In genomic region chr1:157948547-157949152, GRCh38 we compare ENCODE assay signal across 8 cellular contexts. TPM values are rescaled to one million over a fixed set of nuclear protein-coding genes. Genes with fewer than 3 reads are reported as not detected.
A peak's percentile ranks its signal among the peaks of the same experiment; 100 is the strongest.
DNase-seq lines count a peak whose midpoint lies in the region; ATAC-seq and TF ChIP-seq lines count a peak whose summit lies in the region.

No MANE protein-coding gene starts in this region.

- H3K27me3 ChIP-seq in left lung (peaks cover 0 to 8% of the 10 kb centered on the region in 2 donors), esophagus muscularis mucosa (peaks cover 0 to 23% (median 0%) of the 10 kb centered on the region in 4 donors), esophagus squamous epithelium (peaks cover 0 to 27% (median 0%) of the 10 kb centered on the region in 4 donors)

- H3K9me3 Mint-ChIP-seq in brain: no peaks in the 10 kb centered on the region

- no peaks in the 10 kb centered on the region for H3K36me3 ChIP-seq in left lung
- H3K36me3 ChIP-seq in esophagus muscularis mucosa: no peaks in the 10 kb centered on the region
- no peaks in the 10 kb centered on the region for H3K36me3 ChIP-seq in esophagus squamous epithelium

- TF ChIP-seq POLR2A in esophagus muscularis mucosa (IDR thresholded peaks at IDR 0.05; ENCODE audit: low read depth) (no peak), esophagus squamous epithelium (IDR thresholded peaks at IDR 0.05) (no peak)

- peaks cover 6% of the 10 kb centered on the region for H3K4me1 Mint-ChIP-seq in brain

- H3K4me3 ChIP-seq in left lung (no peak overlapping the region), esophagus muscularis mucosa (no peak overlapping the region), esophagus squamous epithelium (no peak overlapping the region)

- H3K4me1 ChIP-seq in left lung (peaks cover 0 to 7% of the 10 kb centered on the region in 2 donors), esophagus muscularis mucosa (no peaks in the 10 kb centered on the region), esophagus squamous epithelium (no peaks in the 10 kb centered on the region)

- peaks cover 16% of the 10 kb centered on the region for H3K27me3 Mint-ChIP-seq in brain

- TF ChIP-seq CTCF in brain (conservative IDR thresholded peaks at IDR 0.05) (peak; percentile 57 to 77), left lung (IDR thresholded peaks at IDR 0.05) (peak in 1 of 2 donors; percentile 43), esophagus muscularis mucosa (IDR thresholded peaks at IDR 0.05) (peak in 1 of 3 experiments; percentile 7), esophagus squamous epithelium (IDR thresholded peaks at IDR 0.05) (peak in 1 of 6 experiments; percentile 17)

- intact Hi-C loops in left lung (cut with DNase I): loop anchor here in 1 of 2 donors (10.0 kb wide), 1 partner anchor 74 kb away; no protein-coding TSS in a partner anchor
- intact Hi-C loops in esophagus muscularis mucosa (cut with DNase I): no loop called here
- intact Hi-C loops in esophagus squamous epithelium (cut with DNase I): no loop called here

- H3K4me3 Mint-ChIP-seq in brain: no peak overlapping the region

- peak; percentile 41 for DNase-seq in EH (ENCODE audit: low read depth)
- DNase-seq in MV-4-11 (lab: John Stamatoyannopoulos, UW): peak; percentile 60
- DNase-seq in left lung: no peak
- DNase-seq in NCI-H146 (lab: John Stamatoyannopoulos, UW): no peak
- DNase-seq in stimulated activated naive CD4-positive, alpha-beta T cell treated with Interleukin-2 at 50 U/mL for 16 hours (lab: John Stamatoyannopoulos, UW): no peak
- no peak for DNase-seq in esophagus muscularis mucosa (ENCODE audit: extremely low spot score)
- no peak for DNase-seq in esophagus squamous epithelium (lab: John Stamatoyannopoulos, UW)

- H3K9me3 ChIP-seq in left lung: no peaks in the 10 kb centered on the region
- H3K9me3 ChIP-seq in esophagus muscularis mucosa: no peaks in the 10 kb centered on the region
- H3K9me3 ChIP-seq in esophagus squamous epithelium: no peaks in the 10 kb centered on the region

- no peak for TF ChIP-seq EP300 in esophagus muscularis mucosa (IDR thresholded peaks at IDR 0.05)

- WGBS in esophagus muscularis mucosa: no CpG with 5 or more reads among the region's 2 CpGs
- 17 to 43% methylated on average over 1 of the region's 2 CpGs for WGBS in esophagus squamous epithelium, 2 donors

- H3K36me3 Mint-ChIP-seq in brain: no peaks in the 10 kb centered on the region

- H3K27ac Mint-ChIP-seq in brain: no peak overlapping the region

- peak; percentile 86 for ATAC-seq in left lung

- H3K27ac ChIP-seq in left lung: no peak overlapping the region
- H3K27ac ChIP-seq in esophagus muscularis mucosa (replicated peaks in 1 of 4): no peak overlapping the region
- H3K27ac ChIP-seq in esophagus squamous epithelium: no peak overlapping the region

RNA-seq across cellular contexts. Expression of gene KIRREL1, which starts 44.8 kb away (rescaled TPM):
- polyA plus RNA-seq in brain (ENCODE audit: insufficient read depth, low read depth, low replicate concordance): 4.0 TPM
- total RNA-seq in left lung (10 to 100 TPM; 54.2 to 56.7 TPM), esophagus muscularis mucosa (10 to 100 TPM; 37.4 to 77.1 (median 54.6) TPM), esophagus squamous epithelium (10 to 100 TPM in 3 of 4 donors, 1 to 10 TPM in 1; 3.6 to 18.9 (median 15.2) TPM)

Comparison
In these comparisons a context has a peak if more than half of its experiments do, and no peak if none do; other contexts are left out.
1. DNase-seq: peak in EH (single experiment) and MV-4-11 (single experiment); none in left lung (0 of 2), NCI-H146 (single experiment), stimulated activated naive CD4-positive, alpha-beta T cell treated with Interleukin-2 at 50 U/mL for 16 hours (single experiment), esophagus muscularis mucosa (single experiment) and esophagus squamous epithelium (single experiment).